32 cellular contexts compared by ENCODE assay signal in the genomic region with DNA sequence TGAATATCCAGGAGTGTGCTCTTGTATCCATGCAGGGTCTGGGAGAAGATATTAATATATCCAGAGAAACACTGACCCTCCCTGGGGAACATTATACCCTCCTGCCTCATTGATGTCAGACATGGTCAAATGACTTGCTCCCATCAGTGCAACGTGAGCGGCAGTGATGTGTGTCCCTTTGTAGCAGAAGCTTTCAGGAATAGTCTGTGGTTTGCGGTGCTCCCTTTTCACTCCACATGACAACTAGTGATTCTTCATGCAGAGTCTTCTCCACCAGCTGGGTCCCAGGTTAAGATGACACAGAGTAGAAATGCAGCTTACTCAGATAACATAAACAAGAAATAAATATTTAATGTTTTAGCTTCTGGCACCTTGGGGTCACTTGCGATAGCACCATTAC. TPM values are rescaled to one million over a fixed set of nuclear protein-coding genes. Genes with fewer than 3 reads are reported as not detected.
"Had no signal": no experiment of that assay in that cellular context is flagged by ENCODE, and none has a peak within 500 bp of the region (broad histone marks: within the 10 kb centered on the region; RNA-seq: fewer than 3 reads in every experiment).

No MANE protein-coding gene starts in this region.

- H3K27me3 ChIP-seq: adrenal gland, body of pancreas had no signal

- H3K36me3 ChIP-seq: adrenal gland had no signal

- H2AFZ ChIP-seq: PC-9 had no signal

- H3K9me3 ChIP-seq: adrenal gland, body of pancreas had no signal

- ATAC-seq: activated CD4-positive, CD25-positive, alpha-beta regulatory T cell treated with anti-CD3 and anti-CD28 coated beads, Interleukin-2, amount 50 U/mL, for 24 hours; activated naive CD4-positive, alpha-beta T cell treated with anti-CD3 and anti-CD28 coated beads, Interleukin-2, amount 50 U/mL, for 72 hours; body of pancreas had no signal

- H3K4me1 ChIP-seq: adrenal gland, body of pancreas had no signal

- DNase-seq: activated CD4-positive, alpha-beta memory T cell treated with anti-CD3 and anti-CD28 coated beads for 36 hours; activated CD4-positive, alpha-beta T cell treated with anti-CD3 and anti-CD28 coated beads for 4 hours; activated CD4-positive, alpha-beta T cell treated with anti-CD3 and anti-CD28 coated beads, Interleukin-2, amount 50 U/mL, for 1 hour; activated gamma-delta T cell; activated naive CD4-positive, alpha-beta T cell treated with Interleukin-2 at 50 U/mL for 16 hours; activated T-cell treated with anti-CD3 and anti-CD28 coated beads, Interleukin-2, amount 50 U/mL, for 24 hours; adrenal gland; body of pancreas; caudate nucleus; cerebellar nuclear complex; NCI-H1092 treated with DMSO at 0.1 percent for 48 hours; NCI-H1417; NCI-H146; NCI-H187; NCI-H2029 treated with DMSO at 0.1 percent for 48 hours; NCI-H2107; NCI-H2171; NCI-H510A; NCI-H526; NCI-H748 treated with DMSO at 0.1 percent for 48 hours; PC-9; Right ventricle myocardium superior had no signal

- FAIRE-seq: astrocyte, bronchial epithelial cell, TTC549 had no signal

- H3K4me3 ChIP-seq: adrenal gland, body of pancreas, PC-9, SK-N-MC had no signal

- H3K4me2 ChIP-seq: PC-9 had no signal

- H3K27ac ChIP-seq: adrenal gland, body of pancreas, PC-9, SK-N-MC had no signal

RNA-seq across cellular contexts. Expression of a gene that starts 31.9 kb away (rescaled TPM):
- total RNA-seq: activated CD4-positive, alpha-beta memory T cell treated with anti-CD3 and anti-CD28 coated beads for 36 hours; activated CD8-positive, alpha-beta memory T cell treated with anti-CD3 and anti-CD28 coated beads for 36 hours; activated naive CD4-positive, alpha-beta T cell treated with anti-CD3 and anti-CD28 coated beads, Interleukin-2, amount 50 U/mL, for 72 hours; activated T-helper 2 cell treated with anti-CD3 and anti-CD28 coated beads, Interferon-gamma antibody, Interleukin-2, Interleukin-4, amounts not matched to agents 10 μg/mL and 5 μg/mL and 100 μg/mL, durations not matched to agents 14 hours and 24 hours and 36 hours; adrenal gland; astrocyte; body of pancreas; bronchial epithelial cell; LHCN-M2; OCI-LY7; Right ventricle myocardium superior had no signal
